9 cellular contexts compared by ENCODE assay signal in the genomic region with DNA sequence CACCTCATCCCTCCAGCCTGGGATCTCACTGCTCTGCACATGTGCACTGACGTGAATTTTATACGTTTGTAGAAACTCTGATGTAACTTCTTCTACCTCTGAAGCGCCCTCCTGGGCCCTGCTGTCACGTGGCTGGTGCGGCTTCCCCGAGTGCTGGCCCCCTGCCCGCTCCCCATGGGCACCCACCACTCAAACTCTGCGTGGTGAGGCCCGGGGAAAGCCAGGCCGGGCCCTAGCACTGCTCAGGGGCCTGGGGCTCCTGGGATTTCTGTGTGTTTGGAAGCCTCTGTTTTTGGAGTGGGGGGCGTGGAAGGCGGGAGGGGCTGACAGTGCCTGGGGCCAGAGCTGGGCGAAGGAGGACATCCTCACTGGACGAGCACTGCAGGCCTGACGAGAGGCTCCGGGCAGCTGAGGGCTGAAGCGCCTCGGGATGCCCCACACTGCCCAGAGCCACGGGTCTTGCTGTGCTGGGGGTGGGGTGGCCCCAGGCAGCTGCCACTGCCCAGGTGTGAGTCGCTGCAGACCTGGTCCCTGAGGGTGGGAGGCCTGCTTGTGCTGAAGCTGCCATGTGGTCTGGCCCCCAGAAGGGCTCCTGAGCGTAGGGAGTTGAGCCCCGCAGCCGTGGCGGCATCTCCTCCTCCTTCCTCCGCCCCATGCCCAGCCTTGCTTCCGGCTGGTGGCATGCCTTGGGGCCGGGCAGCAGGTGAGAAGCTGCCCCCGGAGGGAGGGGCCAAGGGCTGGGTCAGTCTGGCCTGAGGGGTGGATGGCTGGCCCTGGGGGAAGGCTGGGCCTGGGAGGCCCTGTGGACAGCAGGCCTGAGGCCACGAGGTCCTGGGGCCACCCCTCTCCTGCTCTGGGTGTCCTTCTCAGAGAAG.
"Had no signal": no experiment of that assay in that cellular context is flagged by ENCODE, and none has a peak within 500 bp of the region (broad histone marks: within the 10 kb centered on the region; RNA-seq: fewer than 3 reads in every experiment).

No MANE protein-coding gene starts in this region.

- H3K4me3 ChIP-seq: skin epidermis, uterus had no signal

- H3K27me3 ChIP-seq: uterus had no signal

- H3K4me1 ChIP-seq: uterus had no signal

- H3K9me3 ChIP-seq: uterus had no signal

- H3K9me3 Mint-ChIP-seq: activated CD4-positive, alpha-beta T cell treated with anti-CD3 and anti-CD28 coated beads, Interleukin-2, amount 10 ng/mL, durations not matched to agents 24 days and 14 days; effector memory CD8-positive, alpha-beta T cell; memory B cell; nephron progenitor cell had no signal

- DNase-seq: activated CD4-positive, alpha-beta T cell treated with anti-CD3 and anti-CD28 coated beads, Interleukin-2, amount 10 ng/mL, durations not matched to agents 24 days and 14 days; central memory CD4-positive, alpha-beta T cell; effector memory CD8-positive, alpha-beta T cell; nephron progenitor cell; T-helper 1 cell; uterus had no signal

- H3K4me1 Mint-ChIP-seq: activated CD4-positive, alpha-beta T cell treated with anti-CD3 and anti-CD28 coated beads, Interleukin-2, amount 10 ng/mL, durations not matched to agents 24 days and 14 days had no signal

- H3K36me3 Mint-ChIP-seq: memory B cell had no signal

- H3K4me3 Mint-ChIP-seq: activated CD4-positive, alpha-beta T cell treated with anti-CD3 and anti-CD28 coated beads, Interleukin-2, amount 10 ng/mL, durations not matched to agents 24 days and 14 days; effector memory CD8-positive, alpha-beta T cell; memory B cell; nephron progenitor cell had no signal

- H3K27ac Mint-ChIP-seq: activated CD4-positive, alpha-beta T cell treated with anti-CD3 and anti-CD28 coated beads, Interleukin-2, amount 10 ng/mL, durations not matched to agents 24 days and 14 days; memory B cell; nephron progenitor cell had no signal

- H3K36me3 ChIP-seq: uterus had no signal

- H3K27ac ChIP-seq: skin epidermis, uterus, VCaP had no signal

- ATAC-seq: effector memory CD8-positive, alpha-beta T cell had no signal
